1 cellular context compared by ENCODE assay signal in the genomic region with DNA sequence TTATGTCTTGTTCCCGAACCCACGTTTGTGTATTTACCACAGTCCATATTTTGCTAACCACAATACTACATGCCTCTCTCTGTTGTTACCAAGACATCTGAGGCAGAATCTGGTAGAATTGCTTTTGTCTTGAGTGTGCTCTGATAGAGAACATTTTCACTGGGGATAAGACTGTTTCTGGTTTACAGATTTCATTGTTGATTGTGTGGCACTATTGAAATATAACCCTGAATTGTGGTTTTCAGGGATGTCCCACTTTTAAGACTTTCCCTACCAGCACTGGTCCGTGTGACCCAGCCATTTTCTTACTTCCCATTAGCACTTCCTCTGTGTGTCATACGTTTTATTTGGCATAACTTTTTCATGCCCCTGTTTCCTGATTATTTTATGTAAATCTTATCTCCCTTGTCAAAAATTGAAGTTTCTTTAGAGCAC.
TF ChIP-seq lines count a peak whose summit lies in the region.

No MANE protein-coding gene starts in this region.

TF ChIP-seq in SK-N-SH, 30 proteins besides CTCF, POLR2A, EP300 and RAD21 (continued from another document):
- TF ChIP-seq JUND (IDR thresholded peaks at IDR 0.05) = no peak
- no peak for TF ChIP-seq GABPA (IDR thresholded peaks at IDR 0.05; ENCODE audit: low read depth)
